In genomic region chr16:26175944-26176343, GRCh38 we compare ENCODE assay signal across 27 cellular contexts.
"Had no signal": no experiment of that assay in that cellular context is flagged by ENCODE, and none has a peak within 500 bp of the region (broad histone marks: within the 10 kb centered on the region; RNA-seq: fewer than 3 reads in every experiment).

No MANE protein-coding gene starts in this region.

- H3K27ac Mint-ChIP-seq: activated T-cell treated with anti-CD3 and anti-CD28 coated beads, Interleukin-2, amount 50 U/mL, for 24 hours; effector memory CD8-positive, alpha-beta T cell; naive thymus-derived CD8-positive, alpha-beta T cell; neural progenitor cell; stimulated activated memory B cell treated with anti-CD40 and anti-IgM and Interleukin-4, amounts not matched to agents 10 μg/mL and 1 μg/mL and 100 μg/mL, for 72 hours had no signal

- H3K4me1 Mint-ChIP-seq: stimulated activated memory B cell treated with anti-CD40 and anti-IgM and Interleukin-4, amounts not matched to agents 10 μg/mL and 1 μg/mL and 100 μg/mL, for 72 hours had no signal

- H3K4me3 Mint-ChIP-seq: activated T-cell treated with anti-CD3 and anti-CD28 coated beads, Interleukin-2, amount 50 U/mL, for 24 hours; effector memory CD8-positive, alpha-beta T cell; naive thymus-derived CD8-positive, alpha-beta T cell; neural progenitor cell; stimulated activated memory B cell treated with anti-CD40 and anti-IgM and Interleukin-4, amounts not matched to agents 10 μg/mL and 1 μg/mL and 100 μg/mL, for 72 hours had no signal

- H3K4me3 ChIP-seq: coronary artery, neural progenitor cell, psoas muscle, smooth muscle cell, stomach, thyroid gland had no signal

- H3K4me1 ChIP-seq: parathyroid adenoma, psoas muscle, stomach, thyroid gland had no signal

- H3K36me3 ChIP-seq: brain microvascular endothelial cell, neural progenitor cell, stomach, thyroid gland had no signal

- H3K9me3 Mint-ChIP-seq: activated T-cell treated with anti-CD3 and anti-CD28 coated beads, Interleukin-2, amount 50 U/mL, for 24 hours; effector memory CD8-positive, alpha-beta T cell had no signal

- H3K27ac ChIP-seq: brain microvascular endothelial cell, coronary artery, neural progenitor cell, parathyroid adenoma, psoas muscle, stomach, thyroid gland, VCaP had no signal

- DNase-seq: activated CD4-positive, alpha-beta T cell treated with anti-CD3 and anti-CD28 coated beads for 48 hours; activated CD4-positive, alpha-beta T cell treated with anti-CD3 and anti-CD28 coated beads, Interleukin-2, amount 50 U/mL, for 48 hours; activated CD8-positive, alpha-beta memory T cell treated with anti-CD3 and anti-CD28 coated beads, Interleukin-2, amount 50 U/mL, for 48 hours; activated gamma-delta T cell; activated naive CD4-positive, alpha-beta T cell treated with anti-CD3 and anti-CD28 coated beads, Interleukin-2, amount 50 U/mL, for 16 hours; activated T-cell treated with anti-CD3 and anti-CD28 coated beads, Interleukin-2, amount 50 U/mL, for 24 hours; amniotic stem cell; brain microvascular endothelial cell; effector memory CD8-positive, alpha-beta T cell; foreskin fibroblast; head of caudate nucleus; hypothalamus; naive thymus-derived CD8-positive, alpha-beta T cell; occipital lobe; psoas muscle; stimulated activated CD4-positive, alpha-beta T cell treated with anti-CD3 and anti-CD28 coated beads, Interleukin-1b, Interleukin-23, amount 100 ng/mL, for 48 hours; stimulated activated CD4-positive, alpha-beta T cell treated with anti-CD3 and anti-CD28 coated beads, Interleukin-4, amount 100 ng/mL, for 4 hours; stimulated activated CD8-positive, alpha-beta memory T cell treated with anti-CD3 and anti-CD28 coated beads, Interleukin-4, amount 100 ng/mL, for 48 hours; stomach; thyroid gland had no signal

- H3K36me3 Mint-ChIP-seq: neural progenitor cell; stimulated activated memory B cell treated with anti-CD40 and anti-IgM and Interleukin-4, amounts not matched to agents 10 μg/mL and 1 μg/mL and 100 μg/mL, for 72 hours had no signal

- H3K27me3 Mint-ChIP-seq: stimulated activated memory B cell treated with anti-CD40 and anti-IgM and Interleukin-4, amounts not matched to agents 10 μg/mL and 1 μg/mL and 100 μg/mL, for 72 hours had no signal

- H3K27me3 ChIP-seq: brain microvascular endothelial cell, neural progenitor cell, stomach, thyroid gland had no signal

- ATAC-seq: activated CD4-positive, CD25-positive, alpha-beta regulatory T cell treated with anti-CD3 and anti-CD28 coated beads, Interleukin-2, amount 50 U/mL, for 24 hours; effector memory CD8-positive, alpha-beta T cell; naive thymus-derived CD8-positive, alpha-beta T cell; psoas muscle; stimulated activated memory B cell treated with anti-CD40 and anti-IgM and Interleukin-4, amounts not matched to agents 10 μg/mL and 1 μg/mL and 100 μg/mL, for 72 hours had no signal

- H3K4me2 ChIP-seq: neural progenitor cell, smooth muscle cell had no signal

- H3K9ac ChIP-seq: neural progenitor cell, parathyroid adenoma had no signal

- H3K9me3 ChIP-seq: psoas muscle, thyroid gland had no signal
